In the genomic region with DNA sequence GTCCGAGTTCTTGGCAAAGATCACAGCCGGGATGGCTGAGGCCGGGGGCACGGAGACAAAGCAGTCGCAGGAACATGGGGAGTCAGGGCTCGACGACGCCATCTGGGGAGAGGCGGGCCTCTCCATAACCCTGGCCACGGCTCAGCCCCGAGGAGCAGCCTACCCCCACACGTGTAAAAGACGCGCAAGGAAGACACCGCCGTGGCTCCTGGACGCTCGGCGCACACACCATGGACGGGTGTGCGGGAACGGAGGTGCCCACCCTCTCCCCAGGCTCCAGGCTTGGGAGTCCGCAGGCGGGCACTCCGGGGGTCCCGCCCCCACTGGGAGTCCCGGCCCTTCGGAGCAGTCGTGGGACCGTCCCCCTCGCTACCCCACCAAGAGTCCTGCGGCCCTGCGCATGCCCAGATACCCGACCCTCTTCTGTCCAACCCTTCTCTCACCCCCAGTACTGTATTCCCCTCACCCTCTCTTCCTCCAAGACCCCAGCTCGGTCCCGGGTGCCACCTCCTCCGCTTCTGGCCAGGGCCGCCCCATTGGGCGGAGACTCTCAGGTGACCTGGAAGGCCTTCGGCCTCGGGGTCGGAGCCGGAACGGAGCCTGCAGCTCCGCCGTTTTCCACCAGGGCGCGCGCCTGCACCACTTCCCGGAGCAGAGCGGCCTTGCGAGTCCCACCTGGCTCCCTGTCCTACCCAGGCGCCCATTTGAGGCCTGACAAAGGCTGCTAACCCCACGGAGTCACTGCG, we compare ENCODE assay signal across 8 cellular contexts. TPM values are rescaled to one million over a fixed set of nuclear protein-coding genes. Genes with fewer than 3 reads are reported as not detected.
DNase-seq lines count a peak whose midpoint lies in the region; ATAC-seq and TF ChIP-seq lines count a peak whose summit lies in the region.

Gene SCRN2, minus strand, starts transcription at position 532 of the 746 bp plus-strand sequence. Its CDS starts 430 bp downstream, at position 102.

- H3K27me3 ChIP-seq in HUES6 (ENCODE audit: control insufficient read depth, insufficient read depth, low read length) (peaks cover 13% of the 10 kb centered on the region), OCI-LY3 (ENCODE audit: low read depth, low read length) (no peaks in the 10 kb centered on the region), mucosa of rectum (ENCODE audit: control insufficient read depth in 2 of 2, insufficient read depth in 2 of 2, low read length in 2 of 2) (no peaks in the 10 kb centered on the region)

- peak within 1 kb of the TSS; percentile 85 for H3K4me2 ChIP-seq in OCI-LY3 (ENCODE audit: low read length)

- peak; percentile 77 for DNase-seq in COLO668 (lab: John Stamatoyannopoulos, UW; ENCODE audit: unreplicated experiment)
- peak; percentile 81 for DNase-seq in activated T-cell treated with anti-CD3 and anti-CD28 coated beads for 24 hours (ENCODE audit: low read depth)
- DNase-seq in epithelial cell of proximal tubule (ENCODE audit: low read depth): no peak
- DNase-seq in stimulated activated CD8-positive, alpha-beta memory T cell treated with anti-CD3 and anti-CD28 coated beads, Interleukin-7, amount 100 ng/mL, for 1 hour (ENCODE audit: low read depth in 2 of 2): peak; percentile 74 to 75

- H3K4me3 ChIP-seq in HUES6 (ENCODE audit: low read depth, low read length) (peak within 1 kb of the TSS; percentile 86), OCI-LY3 (ENCODE audit: low read length) (peak within 1 kb of the TSS; percentile 85), epithelial cell of proximal tubule (ENCODE audit: low read depth, low read length) (peak within 1 kb of the TSS; percentile 84), mucosa of rectum (ENCODE audit: low read length in 2 of 2) (peak within 1 kb of the TSS; percentile 86 to 92)

- H3K9ac ChIP-seq in HUES6 (ENCODE audit: low read length): peak within 1 kb of the TSS; percentile 54
- H3K9ac ChIP-seq in OCI-LY3 (ENCODE audit: low read length): peak within 1 kb of the TSS; percentile 76
- peak within 1 kb of the TSS; percentile 74 to 75 for H3K9ac ChIP-seq in mucosa of rectum (ENCODE audit: low read depth in 1 of 2, low read length in 2 of 2)

- peaks cover 38% of the 10 kb centered on the region for H3K4me1 ChIP-seq in HUES6 (ENCODE audit: control insufficient read depth, insufficient read depth, low read length)
- H3K4me1 ChIP-seq in OCI-LY3 (ENCODE audit: low read length): peaks cover 49% of the 10 kb centered on the region
- peaks cover 26 to 30% of the 10 kb centered on the region in 2 donors for H3K4me1 ChIP-seq in mucosa of rectum (ENCODE audit: control insufficient read depth in 2 of 2, insufficient read depth in 2 of 2, low read length in 2 of 2)

- peak; percentile 94 for TF ChIP-seq CTCF in OCI-LY3 (IDR thresholded peaks at IDR 0.05; ENCODE audit: low read depth, low read length)
- peak; percentile 88 for TF ChIP-seq CTCF in epithelial cell of proximal tubule (conservative IDR thresholded peaks at IDR 0.05; ENCODE audit: low read depth, low read length)

- H3K36me3 ChIP-seq in HUES6 (ENCODE audit: control insufficient read depth, insufficient read depth, low read length): peaks cover 19% of the 10 kb centered on the region
- H3K36me3 ChIP-seq in OCI-LY3 (replicated peaks; ENCODE audit: low read depth, low read length): peaks cover 17% of the 10 kb centered on the region
- H3K36me3 ChIP-seq in mucosa of rectum (ENCODE audit: control insufficient read depth in 2 of 2, insufficient read depth in 2 of 2, low read length in 2 of 2): peaks cover 11 to 14% of the 10 kb centered on the region in 2 donors

- peak; percentile 65 for ATAC-seq in GM19467 (IDR thresholded peaks at IDR 0.05; ENCODE audit: unreplicated experiment)

- peaks cover 9% of the 10 kb centered on the region; the same call in 1 of the 2 replicates for H3K79me2 ChIP-seq in OCI-LY3 (ENCODE audit: low read length)

- no peaks in the 10 kb centered on the region for H4K20me1 ChIP-seq in OCI-LY3 (ENCODE audit: insufficient read depth, low read length)

- H2AFZ ChIP-seq in OCI-LY3 (ENCODE audit: low read depth, low read length): peak within 1 kb of the TSS; percentile 65

- no peak within 1 kb of the TSS for H3K27ac ChIP-seq in HUES6 (ENCODE audit: low read depth, low read length)
- H3K27ac ChIP-seq in OCI-LY3 (ENCODE audit: low read length): peak within 1 kb of the TSS; percentile 50
- H3K27ac ChIP-seq in mucosa of rectum (ENCODE audit: low read depth in 2 of 2, low read length in 2 of 2): peak within 1 kb of the TSS; percentile 65 to 72

- H3K9me3 ChIP-seq in HUES6 (ENCODE audit: control insufficient read depth, insufficient read depth, low read depth, low read length): no peaks in the 10 kb centered on the region
- no peaks in the 10 kb centered on the region for H3K9me3 ChIP-seq in OCI-LY3 (ENCODE audit: insufficient read depth, low read length)
- H3K9me3 ChIP-seq in mucosa of rectum (ENCODE audit: control insufficient read depth in 2 of 2, low read length in 2 of 2): no peaks in the 10 kb centered on the region

RNA-seq across cellular contexts. Expression of gene SCRN2, which starts in this region (rescaled TPM):
- total RNA-seq in epithelial cell of proximal tubule: 21.2 and 24.5 TPM in 2 replicates
